ENCODE assay signal across 8 cellular contexts in genomic region chr11:662689-663274, GRCh38. TPM values are rescaled to one million over a fixed set of nuclear protein-coding genes. Genes with fewer than 3 reads are reported as not detected.
DNase-seq lines count a peak whose midpoint lies in the region; ATAC-seq and TF ChIP-seq lines count a peak whose summit lies in the region.

No MANE protein-coding gene starts in this region.

- no peaks in the 10 kb centered on the region for H3K4me1 Mint-ChIP-seq in activated naive CD8-positive, alpha-beta T cell treated with anti-CD3 and anti-CD28 coated beads, Interleukin-2, amount 50 U/mL, for 24 hours

- H3K9me3 ChIP-seq in heart left ventricle, result no peaks in the 10 kb centered on the region

- H3K36me3 Mint-ChIP-seq in activated naive CD8-positive, alpha-beta T cell treated with anti-CD3 and anti-CD28 coated beads, Interleukin-2, amount 50 U/mL, for 24 hours (ENCODE audit: low read depth), result peaks cover 11% of the 10 kb centered on the region

- 61 to 66% (median 62%) methylated on average over 14 to 15 of the region's 15 CpGs for WGBS in heart left ventricle, 4 donors

- no peaks in the 10 kb centered on the region for H3K9me3 Mint-ChIP-seq in activated naive CD8-positive, alpha-beta T cell treated with anti-CD3 and anti-CD28 coated beads, Interleukin-2, amount 50 U/mL, for 24 hours

- intact Hi-C loops in heart left ventricle (cut with DNase I), result loop anchor here (1.0 to 10.0 kb wide), 6 partner anchors 60 to 66 kb away; no protein-coding TSS in a partner anchor

- no peak overlapping the region for H3K4me3 Mint-ChIP-seq in activated naive CD8-positive, alpha-beta T cell treated with anti-CD3 and anti-CD28 coated beads, Interleukin-2, amount 50 U/mL, for 24 hours

- peak; percentile 78 for TF ChIP-seq CTCF in 22Rv1 (IDR thresholded peaks at IDR 0.05)
- peak; percentile 81 for TF ChIP-seq CTCF in GM12865 (IDR thresholded peaks at IDR 0.05; ENCODE audit: insufficient read depth, low read depth, low read length, missing control alignments)
- peak; percentile 52 to 80 (median 68) for TF ChIP-seq CTCF in heart left ventricle (IDR thresholded peaks at IDR 0.05)

- H3K27ac Mint-ChIP-seq in activated naive CD8-positive, alpha-beta T cell treated with anti-CD3 and anti-CD28 coated beads, Interleukin-2, amount 50 U/mL, for 24 hours, result no peak overlapping the region

- H3K27me3 Mint-ChIP-seq in activated naive CD8-positive, alpha-beta T cell treated with anti-CD3 and anti-CD28 coated beads, Interleukin-2, amount 50 U/mL, for 24 hours, result no peaks in the 10 kb centered on the region

- no peak overlapping the region for H3K27ac ChIP-seq in 22Rv1
- no peak overlapping the region for H3K27ac ChIP-seq in heart left ventricle

- H3K36me3 ChIP-seq in heart left ventricle, result peaks cover 0 to 61% (median 27%) of the 10 kb centered on the region in 9 donors

- DNase-seq in GM12865 (ENCODE audit: low read depth) (peak; percentile 63), OCI-M1 (lab: John Stamatoyannopoulos, UW) (peak; percentile 17), heart left ventricle (peak; percentile 51 to 80 (median 63)), pulmonary artery endothelial cell (ENCODE audit: low read depth, low spot score) (peak; percentile 27), SIG-M5 (lab: John Stamatoyannopoulos, UW) (no peak)
- DNase-seq in activated naive CD8-positive, alpha-beta T cell treated with anti-CD3 and anti-CD28 coated beads, Interleukin-2, amount 50 U/mL, for 24 hours, result peak; percentile 51

- TF ChIP-seq POLR2A in heart left ventricle (IDR thresholded peaks at IDR 0.05), result no peak

- no peaks in the 10 kb centered on the region for H3K27me3 ChIP-seq in heart left ventricle

- ATAC-seq in activated naive CD8-positive, alpha-beta T cell treated with anti-CD3 and anti-CD28 coated beads, Interleukin-2, amount 50 U/mL, for 24 hours, result peak; percentile 57
- ATAC-seq in heart left ventricle (peak in 3 of 4 donors; percentile 68 to 78 (median 74)), HG03045 (IDR thresholded peaks at IDR 0.05; ENCODE audit: unreplicated experiment) (no peak)

- H3K4me3 ChIP-seq in GM12865 (ENCODE audit: low read depth, low read length) (no peak overlapping the region), heart left ventricle (no peak overlapping the region)

- H3K4me1 ChIP-seq in heart left ventricle, result peaks cover 0 to 10% (median 2%) of the 10 kb centered on the region in 12 donors

RNA-seq across cellular contexts. Expression of gene DRD4, which starts 25.7 kb away (rescaled TPM):
- total RNA-seq in heart left ventricle, result 1 to 10 TPM in 1 of 9 donors, under 1 TPM in 5, not detected in 3; 0.20 to 1.0 (median 0.48) TPM
- polyA plus RNA-seq in heart left ventricle, result under 1 TPM in 1 of 2 donors, not detected in 1; 0.07 TPM
- not detected in 2 replicates for total RNA-seq in pulmonary artery endothelial cell

RNA-seq across cellular contexts. Expression of gene DEAF1, which starts 32.2 kb away (rescaled TPM):
- 10 to 100 TPM; 11.8 to 25.6 (median 15.1) TPM for total RNA-seq in heart left ventricle
- polyA plus RNA-seq in heart left ventricle, result 10 to 100 TPM; 14.3 to 17.8 TPM
- total RNA-seq in pulmonary artery endothelial cell, result 45.1 and 66.1 TPM in 2 replicates

RNA-seq across cellular contexts. Expression of gene TMEM80, which starts 32.8 kb away (rescaled TPM):
- total RNA-seq in heart left ventricle, result 10 to 100 TPM in 7 of 9 donors, 1 to 10 TPM in 2; 8.9 to 18.2 (median 15.0) TPM
- 10 to 100 TPM in 1 of 2 donors, 1 to 10 TPM in 1; 8.0 to 14.9 TPM for polyA plus RNA-seq in heart left ventricle
- total RNA-seq in pulmonary artery endothelial cell, result 8.4 and 9.7 TPM in 2 replicates

RNA-seq across cellular contexts. Expression of gene SCT, which starts 35.8 kb away (rescaled TPM):
- total RNA-seq in heart left ventricle (under 1 TPM in 1 of 9 donors, not detected in 8; 0.81 TPM), pulmonary artery endothelial cell (not detected in 2 replicates)
- polyA plus RNA-seq in heart left ventricle, result not detected

RNA-seq across cellular contexts. Expression of gene CDHR5, which starts 38.0 kb away (rescaled TPM):
- not detected for total RNA-seq in heart left ventricle
- under 1 TPM in 1 of 2 donors, not detected in 1; 0.07 TPM for polyA plus RNA-seq in heart left ventricle
- not detected in 2 replicates for total RNA-seq in pulmonary artery endothelial cell
